ENCODE assay signal across 38 cellular contexts in the genomic region with DNA sequence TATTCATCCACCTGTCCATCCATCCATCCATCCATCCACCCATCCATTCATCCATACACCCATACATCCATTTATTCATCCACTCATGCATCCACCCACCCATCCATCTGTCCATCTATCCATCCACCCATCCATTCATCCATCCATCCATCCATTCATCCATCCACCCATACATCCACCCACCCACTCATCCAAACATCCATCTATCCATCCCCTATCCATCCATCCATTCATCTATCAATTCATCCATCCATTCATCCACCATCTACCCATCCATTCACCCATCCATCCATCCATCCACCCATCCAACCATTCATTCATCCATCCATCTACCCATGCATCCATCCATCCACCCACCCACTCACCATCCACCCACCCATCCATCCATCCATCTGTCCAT.
"Had no signal": no experiment of that assay in that cellular context is flagged by ENCODE, and none has a peak within 500 bp of the region (broad histone marks: within the 10 kb centered on the region; RNA-seq: fewer than 3 reads in every experiment).

No MANE protein-coding gene starts in this region.

- H3K9me3 Mint-ChIP-seq: activated B cell treated with CpG ODN at 0.5 μM for 24 hours; activated CD4-positive, alpha-beta memory T cell treated with anti-CD3 and anti-CD28 coated beads for 36 hours; activated CD4-positive, alpha-beta T cell treated with anti-CD3 and anti-CD28 coated beads, Interleukin-2, amount 10 ng/mL, durations not matched to agents 24 days and 14 days; activated CD8-positive, alpha-beta T cell treated with anti-CD3 and anti-CD28 coated beads for 36 hours; activated naive CD4-positive, alpha-beta T cell treated with anti-CD3 and anti-CD28 coated beads for 36 hours; activated naive CD4-positive, alpha-beta T cell treated with anti-CD3 and anti-CD28 coated beads, Interleukin-2, amount 50 U/mL, for 72 hours; activated naive CD8-positive, alpha-beta T cell treated with anti-CD3 and anti-CD28 coated beads for 36 hours; activated T-cell treated with anti-CD3 and anti-CD28 coated beads, Interleukin-2, amount 50 U/mL, for 4 hours; activated T-cell treated with anti-CD3 and anti-CD28 coated beads, Interleukin-2, amount 50 U/mL, for 72 hours; activated T-helper 1 cell treated with anti-CD3 and anti-CD28 coated beads, Interleukin-12 subunit alpha, Interleukin-12 subunit beta, Interleukin-2, Interleukin-4 antibody, amounts not matched to agents 30 ng/mL and 10 ng/mL and 1 ng/mL, durations not matched to agents 14 hours and 24 hours and 36 hours; activated T-helper 17 cell treated with anti-CD3 and anti-CD28 coated beads, Interleukin-2, amount 50 U/mL, for 72 hours; central memory CD8-positive, alpha-beta T cell; T-helper 1 cell treated with Interleukin-12 subunit alpha and Interleukin-12 subunit beta and Interleukin-4 antibody, amounts not matched to agents 30 μg/mL and 1 μg/mL, for 36 hours; T-helper 2 cell treated with Interferon-gamma antibody and Interleukin-4, amounts not matched to agents 5 μg/mL and 100 μg/mL, for 36 hours had no signal

- H3K36me3 Mint-ChIP-seq: activated CD4-positive, alpha-beta memory T cell treated with anti-CD3 and anti-CD28 coated beads for 36 hours; activated naive CD4-positive, alpha-beta T cell treated with anti-CD3 and anti-CD28 coated beads, Interleukin-2, amount 50 U/mL, for 72 hours; activated naive CD8-positive, alpha-beta T cell treated with anti-CD3 and anti-CD28 coated beads for 36 hours had no signal

- H3K9me3 ChIP-seq: adrenal gland, body of pancreas, breast epithelium had no signal

- H3K27ac ChIP-seq: adrenal gland, body of pancreas, brain microvascular endothelial cell, breast epithelium, VCaP had no signal

- H3K4me3 Mint-ChIP-seq: activated B cell treated with CpG ODN at 0.5 μM for 24 hours; activated CD4-positive, alpha-beta memory T cell treated with anti-CD3 and anti-CD28 coated beads for 36 hours; activated CD4-positive, alpha-beta T cell treated with anti-CD3 and anti-CD28 coated beads, Interleukin-2, amount 10 ng/mL, durations not matched to agents 24 days and 14 days; activated CD8-positive, alpha-beta T cell treated with anti-CD3 and anti-CD28 coated beads for 36 hours; activated naive CD4-positive, alpha-beta T cell treated with anti-CD3 and anti-CD28 coated beads for 36 hours; activated naive CD8-positive, alpha-beta T cell treated with anti-CD3 and anti-CD28 coated beads for 36 hours; activated T-cell treated with anti-CD3 and anti-CD28 coated beads, Interleukin-2, amount 50 U/mL, for 4 hours; activated T-cell treated with anti-CD3 and anti-CD28 coated beads, Interleukin-2, amount 50 U/mL, for 72 hours; activated T-helper 1 cell treated with anti-CD3 and anti-CD28 coated beads, Interleukin-12 subunit alpha, Interleukin-12 subunit beta, Interleukin-2, Interleukin-4 antibody, amounts not matched to agents 30 ng/mL and 10 ng/mL and 1 ng/mL, durations not matched to agents 14 hours and 24 hours and 36 hours; activated T-helper 17 cell treated with anti-CD3 and anti-CD28 coated beads, Interleukin-2, amount 50 U/mL, for 72 hours; central memory CD8-positive, alpha-beta T cell; T-helper 1 cell treated with Interleukin-12 subunit alpha and Interleukin-12 subunit beta and Interleukin-4 antibody, amounts not matched to agents 30 μg/mL and 1 μg/mL, for 36 hours; T-helper 2 cell treated with Interferon-gamma antibody and Interleukin-4, amounts not matched to agents 5 μg/mL and 100 μg/mL, for 36 hours had no signal

- H3K4me1 Mint-ChIP-seq: activated B cell treated with CpG ODN at 0.5 μM for 24 hours; activated CD4-positive, alpha-beta T cell treated with anti-CD3 and anti-CD28 coated beads, Interleukin-2, amount 10 ng/mL, durations not matched to agents 24 days and 14 days; activated naive CD8-positive, alpha-beta T cell treated with anti-CD3 and anti-CD28 coated beads for 36 hours; activated T-helper 17 cell treated with anti-CD3 and anti-CD28 coated beads, Interleukin-2, amount 50 U/mL, for 72 hours; central memory CD8-positive, alpha-beta T cell had no signal

- FAIRE-seq: astrocyte, TTC549 had no signal

- H3K36me3 ChIP-seq: adrenal gland, brain microvascular endothelial cell, breast epithelium had no signal

- H3K4me3 ChIP-seq: adrenal gland, body of pancreas, breast epithelium had no signal

- H3K4me1 ChIP-seq: adrenal gland, breast epithelium had no signal

- DNase-seq: activated B cell treated with CpG ODN at 0.5 μM for 24 hours; activated CD4-positive, alpha-beta memory T cell treated with anti-CD3 and anti-CD28 coated beads for 36 hours; activated CD4-positive, alpha-beta T cell treated with anti-CD3 and anti-CD28 coated beads for 4 hours; activated CD4-positive, alpha-beta T cell treated with anti-CD3 and anti-CD28 coated beads, Interleukin-2, amount 10 ng/mL, durations not matched to agents 24 days and 14 days; activated CD4-positive, alpha-beta T cell treated with anti-CD3 and anti-CD28 coated beads, Interleukin-2, amount 50 U/mL, for 1 hour; activated CD4-positive, alpha-beta T cell treated with anti-CD3 and anti-CD28 coated beads, Interleukin-2, amount 50 U/mL, for 4 hours; activated CD4-positive, CD25-positive, alpha-beta regulatory T cell treated with anti-CD3 and anti-CD28 coated beads, Interleukin-2, amount 50 U/mL, for 72 hours; activated CD8-positive, alpha-beta memory T cell treated with anti-CD3 and anti-CD28 coated beads, Interleukin-2, amount 50 U/mL, for 4 hours; activated CD8-positive, alpha-beta T cell treated with anti-CD3 and anti-CD28 coated beads for 36 hours; activated effector memory CD4-positive, alpha-beta T cell treated with anti-CD3 and anti-CD28 coated beads, Interleukin-2, amount 50 U/mL, for 16 hours; activated gamma-delta T cell treated with Interleukin-2 at 50 U/mL for 16 hours; activated naive CD4-positive, alpha-beta T cell; activated naive CD4-positive, alpha-beta T cell treated with anti-CD3 and anti-CD28 coated beads for 36 hours; activated naive CD4-positive, alpha-beta T cell treated with anti-CD3 and anti-CD28 coated beads, Interleukin-2, amount 50 U/mL, for 16 hours; activated naive CD8-positive, alpha-beta T cell treated with anti-CD3 and anti-CD28 coated beads for 36 hours; activated T-cell treated with anti-CD3 and anti-CD28 coated beads for 4 hours; activated T-cell treated with anti-CD3 and anti-CD28 coated beads, Interleukin-2, amount 50 U/mL, for 1 hour; activated T-cell treated with anti-CD3 and anti-CD28 coated beads, Interleukin-2, amount 50 U/mL, for 4 hours; activated T-cell treated with anti-CD3 and anti-CD28 coated beads, Interleukin-2, amount 50 U/mL, for 72 hours; adrenal gland; amniotic stem cell; aorta; body of pancreas; brain microvascular endothelial cell; caudate nucleus; cerebellar nuclear complex; T-helper 2 cell; T-helper 9 cell had no signal

- H3K27ac Mint-ChIP-seq: activated B cell treated with CpG ODN at 0.5 μM for 24 hours; activated CD4-positive, alpha-beta memory T cell treated with anti-CD3 and anti-CD28 coated beads for 36 hours; activated CD4-positive, alpha-beta T cell treated with anti-CD3 and anti-CD28 coated beads, Interleukin-2, amount 10 ng/mL, durations not matched to agents 24 days and 14 days; activated CD8-positive, alpha-beta T cell treated with anti-CD3 and anti-CD28 coated beads for 36 hours; activated naive CD4-positive, alpha-beta T cell treated with anti-CD3 and anti-CD28 coated beads for 36 hours; activated naive CD4-positive, alpha-beta T cell treated with anti-CD3 and anti-CD28 coated beads, Interleukin-2, amount 50 U/mL, for 72 hours; activated naive CD8-positive, alpha-beta T cell treated with anti-CD3 and anti-CD28 coated beads for 36 hours; activated T-cell treated with anti-CD3 and anti-CD28 coated beads, Interleukin-2, amount 50 U/mL, for 72 hours; activated T-helper 1 cell treated with anti-CD3 and anti-CD28 coated beads, Interleukin-12 subunit alpha, Interleukin-12 subunit beta, Interleukin-2, Interleukin-4 antibody, amounts not matched to agents 30 ng/mL and 10 ng/mL and 1 ng/mL, durations not matched to agents 14 hours and 24 hours and 36 hours; activated T-helper 17 cell treated with anti-CD3 and anti-CD28 coated beads, Interleukin-2, amount 50 U/mL, for 72 hours; T-helper 1 cell treated with Interleukin-12 subunit alpha and Interleukin-12 subunit beta and Interleukin-4 antibody, amounts not matched to agents 30 μg/mL and 1 μg/mL, for 36 hours; T-helper 2 cell treated with Interferon-gamma antibody and Interleukin-4, amounts not matched to agents 5 μg/mL and 100 μg/mL, for 36 hours had no signal

- ATAC-seq: activated CD8-positive, alpha-beta T cell treated with anti-CD3 and anti-CD28 coated beads for 36 hours; activated naive CD4-positive, alpha-beta T cell treated with anti-CD3 and anti-CD28 coated beads, Interleukin-2, amount 50 U/mL, for 72 hours; activated T-cell treated with anti-CD3 and anti-CD28 coated beads, Interleukin-2, amount 50 U/mL, for 4 hours; activated T-cell treated with anti-CD3 and anti-CD28 coated beads, Interleukin-2, amount 50 U/mL, for 72 hours; activated T-helper 17 cell treated with anti-CD3 and anti-CD28 coated beads, Interleukin-2, amount 50 U/mL, for 72 hours; body of pancreas had no signal

- H3K27me3 ChIP-seq: body of pancreas, brain microvascular endothelial cell had no signal
